1 cellular context compared by ENCODE assay signal in the genomic region with DNA sequence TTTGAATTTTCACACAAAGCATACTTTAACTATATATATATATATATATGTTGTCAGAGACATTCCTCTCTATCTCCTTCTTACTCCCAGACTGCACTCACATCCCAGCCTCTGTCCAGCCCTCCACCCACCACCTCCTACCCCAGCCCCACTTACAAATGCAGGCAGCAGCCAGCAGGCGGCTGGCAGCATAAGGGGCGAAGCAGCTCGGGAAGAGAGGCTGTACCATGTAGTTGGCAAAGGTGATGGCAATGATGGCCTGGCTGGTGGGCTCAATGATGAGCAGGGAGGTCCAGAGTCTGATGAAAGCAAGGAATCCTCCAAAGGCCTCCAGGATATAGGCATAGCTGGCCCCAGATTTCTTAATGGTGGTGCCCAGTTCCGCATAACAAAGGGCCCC.
TF ChIP-seq lines count a peak whose summit lies in the region.

No MANE protein-coding gene starts in this region.

TF ChIP-seq in WTC11, 78 proteins besides CTCF, POLR2A, EP300 and RAD21 (continued from another document):
- TF ChIP-seq, protein P1, sequence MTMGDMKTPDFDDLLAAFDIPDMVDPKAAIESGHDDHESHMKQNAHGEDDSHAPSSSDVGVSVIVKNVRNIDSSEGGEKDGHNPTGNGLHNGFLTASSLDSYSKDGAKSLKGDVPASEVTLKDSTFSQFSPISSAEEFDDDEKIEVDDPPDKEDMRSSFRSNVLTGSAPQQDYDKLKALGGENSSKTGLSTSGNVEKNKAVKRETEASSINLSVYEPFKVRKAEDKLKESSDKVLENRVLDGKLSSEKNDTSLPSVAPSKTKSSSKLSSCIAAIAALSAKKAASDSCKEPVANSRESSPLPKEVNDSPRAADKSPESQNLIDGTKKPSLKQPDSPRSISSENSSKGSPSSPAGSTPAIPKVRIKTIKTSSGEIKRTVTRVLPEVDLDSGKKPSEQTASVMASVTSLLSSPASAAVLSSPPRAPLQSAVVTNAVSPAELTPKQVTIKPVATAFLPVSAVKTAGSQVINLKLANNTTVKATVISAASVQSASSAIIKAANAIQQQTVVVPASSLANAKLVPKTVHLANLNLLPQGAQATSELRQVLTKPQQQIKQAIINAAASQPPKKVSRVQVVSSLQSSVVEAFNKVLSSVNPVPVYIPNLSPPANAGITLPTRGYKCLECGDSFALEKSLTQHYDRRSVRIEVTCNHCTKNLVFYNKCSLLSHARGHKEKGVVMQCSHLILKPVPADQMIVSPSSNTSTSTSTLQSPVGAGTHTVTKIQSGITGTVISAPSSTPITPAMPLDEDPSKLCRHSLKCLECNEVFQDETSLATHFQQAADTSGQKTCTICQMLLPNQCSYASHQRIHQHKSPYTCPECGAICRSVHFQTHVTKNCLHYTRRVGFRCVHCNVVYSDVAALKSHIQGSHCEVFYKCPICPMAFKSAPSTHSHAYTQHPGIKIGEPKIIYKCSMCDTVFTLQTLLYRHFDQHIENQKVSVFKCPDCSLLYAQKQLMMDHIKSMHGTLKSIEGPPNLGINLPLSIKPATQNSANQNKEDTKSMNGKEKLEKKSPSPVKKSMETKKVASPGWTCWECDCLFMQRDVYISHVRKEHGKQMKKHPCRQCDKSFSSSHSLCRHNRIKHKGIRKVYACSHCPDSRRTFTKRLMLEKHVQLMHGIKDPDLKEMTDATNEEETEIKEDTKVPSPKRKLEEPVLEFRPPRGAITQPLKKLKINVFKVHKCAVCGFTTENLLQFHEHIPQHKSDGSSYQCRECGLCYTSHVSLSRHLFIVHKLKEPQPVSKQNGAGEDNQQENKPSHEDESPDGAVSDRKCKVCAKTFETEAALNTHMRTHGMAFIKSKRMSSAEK (CRISPR knock-in tag; IDR thresholded peaks at IDR 0.05; ENCODE audit: borderline replicate concordance) = no peak
- TF ChIP-seq ZNF416 (CRISPR knock-in tag; IDR thresholded peaks at IDR 0.05) = no peak
